33 cellular contexts compared by ENCODE assay signal in the genomic region with DNA sequence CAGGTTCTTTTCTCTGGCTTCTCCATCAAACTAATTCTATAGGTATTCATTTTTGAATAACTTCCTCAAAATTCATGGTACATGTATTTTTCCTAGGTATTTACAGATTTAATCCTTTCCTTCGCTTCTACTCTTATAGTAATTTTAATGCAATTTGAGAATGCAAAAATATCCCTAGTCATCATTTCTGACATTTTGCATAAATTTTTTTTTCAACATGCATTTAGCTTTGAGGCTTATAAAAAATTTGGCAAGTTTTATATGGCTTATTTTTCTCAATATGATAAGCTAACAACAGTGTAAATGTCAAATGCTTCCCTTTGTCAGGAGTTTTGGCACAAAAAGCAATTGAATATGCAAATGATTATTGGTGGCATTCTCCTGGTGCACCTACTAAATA.
"Had no signal": no experiment of that assay in that cellular context is flagged by ENCODE, and none has a peak within 500 bp of the region (broad histone marks: within the 10 kb centered on the region; RNA-seq: fewer than 3 reads in every experiment).

No MANE protein-coding gene starts in this region.

- H3K4me1 ChIP-seq: adrenal gland, breast epithelium had no signal

- DNase-seq: activated B cell treated with CpG ODN at 0.5 μM for 24 hours; activated CD4-positive, alpha-beta memory T cell treated with anti-CD3 and anti-CD28 coated beads for 36 hours; activated CD4-positive, alpha-beta T cell treated with anti-CD3 and anti-CD28 coated beads for 4 hours; activated CD4-positive, alpha-beta T cell treated with anti-CD3 and anti-CD28 coated beads, Interleukin-2, amount 10 ng/mL, durations not matched to agents 24 days and 14 days; activated CD4-positive, alpha-beta T cell treated with anti-CD3 and anti-CD28 coated beads, Interleukin-2, amount 50 U/mL, for 1 hour; activated CD4-positive, alpha-beta T cell treated with anti-CD3 and anti-CD28 coated beads, Interleukin-2, amount 50 U/mL, for 4 hours; activated CD4-positive, CD25-positive, alpha-beta regulatory T cell treated with anti-CD3 and anti-CD28 coated beads, Interleukin-2, amount 50 U/mL, for 72 hours; activated CD8-positive, alpha-beta memory T cell treated with anti-CD3 and anti-CD28 coated beads, Interleukin-2, amount 50 U/mL, for 4 hours; activated CD8-positive, alpha-beta T cell treated with anti-CD3 and anti-CD28 coated beads for 36 hours; activated effector memory CD4-positive, alpha-beta T cell treated with anti-CD3 and anti-CD28 coated beads, Interleukin-2, amount 50 U/mL, for 16 hours; activated gamma-delta T cell treated with Interleukin-2 at 50 U/mL for 16 hours; activated naive CD4-positive, alpha-beta T cell; activated naive CD4-positive, alpha-beta T cell treated with anti-CD3 and anti-CD28 coated beads for 36 hours; activated naive CD4-positive, alpha-beta T cell treated with anti-CD3 and anti-CD28 coated beads, Interleukin-2, amount 50 U/mL, for 16 hours; activated naive CD8-positive, alpha-beta T cell treated with anti-CD3 and anti-CD28 coated beads for 36 hours; activated T-cell treated with anti-CD3 and anti-CD28 coated beads for 4 hours; activated T-cell treated with anti-CD3 and anti-CD28 coated beads, Interleukin-2, amount 50 U/mL, for 1 hour; activated T-cell treated with anti-CD3 and anti-CD28 coated beads, Interleukin-2, amount 50 U/mL, for 4 hours; activated T-cell treated with anti-CD3 and anti-CD28 coated beads, Interleukin-2, amount 50 U/mL, for 72 hours; adrenal gland; amniotic stem cell; aorta; body of pancreas; brain microvascular endothelial cell; central memory CD4-positive, alpha-beta T cell; T-helper 2 cell; T-helper 9 cell had no signal

- H3K27me3 ChIP-seq: adrenal gland, body of pancreas, brain microvascular endothelial cell, breast epithelium had no signal

- ATAC-seq: activated CD8-positive, alpha-beta T cell treated with anti-CD3 and anti-CD28 coated beads for 36 hours; activated naive CD4-positive, alpha-beta T cell treated with anti-CD3 and anti-CD28 coated beads, Interleukin-2, amount 50 U/mL, for 72 hours; activated T-cell treated with anti-CD3 and anti-CD28 coated beads, Interleukin-2, amount 50 U/mL, for 4 hours; activated T-cell treated with anti-CD3 and anti-CD28 coated beads, Interleukin-2, amount 50 U/mL, for 72 hours; activated T-helper 17 cell treated with anti-CD3 and anti-CD28 coated beads, Interleukin-2, amount 50 U/mL, for 72 hours; body of pancreas had no signal

- FAIRE-seq: astrocyte, TTC549 had no signal

- H3K9me3 ChIP-seq: adrenal gland, body of pancreas, breast epithelium had no signal

- H3K27ac ChIP-seq: adrenal gland, body of pancreas, brain microvascular endothelial cell, breast epithelium, VCaP had no signal

- H3K4me3 ChIP-seq: adrenal gland, body of pancreas, breast epithelium had no signal

- H3K36me3 ChIP-seq: adrenal gland, brain microvascular endothelial cell, breast epithelium had no signal
